In the genomic region with DNA sequence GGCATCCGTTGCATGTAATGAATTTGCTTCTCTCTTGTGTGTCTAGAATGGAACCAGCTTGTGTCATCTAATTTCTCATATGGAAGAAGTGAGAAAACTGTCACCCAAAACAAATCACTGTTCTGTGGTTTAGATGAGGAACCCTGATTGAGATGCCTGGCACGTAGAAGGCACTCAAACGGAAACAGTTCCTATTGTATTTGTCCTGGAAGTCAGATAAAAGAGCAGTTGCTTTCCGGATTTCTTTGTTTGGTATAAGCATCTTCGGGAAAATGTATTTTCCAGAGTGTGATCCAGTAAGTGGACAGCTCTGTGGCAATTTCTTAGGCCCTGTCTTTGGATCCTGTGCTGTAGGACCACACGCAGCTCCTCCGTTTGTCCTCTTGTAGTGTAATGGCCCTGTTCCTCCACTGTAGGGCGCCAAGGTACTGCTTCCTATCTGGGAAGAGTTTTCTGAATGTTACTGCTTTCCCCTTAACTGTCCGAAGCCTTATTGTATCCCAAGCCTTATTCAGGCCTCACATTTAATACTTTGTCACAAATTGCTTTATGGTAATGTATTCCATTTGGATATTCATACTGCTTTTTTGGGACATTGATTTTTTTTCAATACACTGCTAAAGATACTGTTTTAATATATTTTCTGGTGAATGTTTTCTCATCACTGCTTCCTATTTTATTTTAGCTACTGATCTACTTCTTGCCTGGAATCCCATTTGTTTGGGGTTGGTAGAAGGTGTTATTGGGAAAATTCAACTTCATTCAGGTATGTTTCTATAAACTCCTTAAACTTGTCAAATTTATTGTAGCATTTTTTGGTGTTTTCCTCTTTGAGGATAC, we compare ENCODE assay signal across 8 cellular contexts. TPM values are rescaled to one million over a fixed set of nuclear protein-coding genes. Genes with fewer than 3 reads are reported as not detected.
DNase-seq lines count a peak whose midpoint lies in the region; ATAC-seq and TF ChIP-seq lines count a peak whose summit lies in the region.

No MANE protein-coding gene starts in this region.

- peaks cover 6% of the 10 kb centered on the region for H3K36me3 Mint-ChIP-seq in WTC11

- no peak overlapping the region for H3K27ac Mint-ChIP-seq in WTC11

- H3K27me3 Mint-ChIP-seq in WTC11 (ENCODE audit: low read depth) = no peaks in the 10 kb centered on the region

- POLR2A ChIA-PET in WTC11 (lab: Charles Lee) = interaction anchor here (0.6 to 2.1 kb wide), 3 partner anchors 25 to 79 kb away, joined by 4 to 11 read pairs (median 5); a partner anchor contains a TSS

- H3K4me3 Mint-ChIP-seq in WTC11 = no peak overlapping the region

- H3K27me3 ChIP-seq in layer of hippocampus (ENCODE audit: control insufficient read depth, insufficient read depth, low read length) = no peaks in the 10 kb centered on the region

- peaks cover 20% of the 10 kb centered on the region for H3K4me1 Mint-ChIP-seq in WTC11

- H3K27ac ChIP-seq in layer of hippocampus (ENCODE audit: low read depth, low read length) = peak overlapping the region; percentile 58

- CTCF ChIA-PET in WTC11 (lab: Charles Lee) = interaction anchor here (0.5 to 4.8 kb wide), 62 partner anchors 9 to 222 kb away, joined by 3 to 75 read pairs (median 4); a partner anchor contains a TSS

- peaks cover 6% of the 10 kb centered on the region for H3K9me3 Mint-ChIP-seq in WTC11

- DNase-seq in AG08395 (ENCODE audit: low spot score) (peak; percentile 71), NCI-H226 (peak; percentile 24), WTC11 (ENCODE audit: low spot score) (peak; percentile 71), cerebellar cortex (ENCODE audit: low spot score) (peak; percentile 93)
- DNase-seq in stimulated activated CD4-positive, alpha-beta T cell treated with anti-CD3 and anti-CD28 coated beads, Interleukin-2, amount 100 ng/mL, for 48 hours = peak; percentile 39 to 50

- TF ChIP-seq CTCF in WTC11 (IDR thresholded peaks at IDR 0.05) = peak; percentile 62

- peak; percentile 60 for ATAC-seq in GM18517 (IDR thresholded peaks at IDR 0.05; ENCODE audit: unreplicated experiment)
- ATAC-seq in HG03095 (IDR thresholded peaks at IDR 0.05; ENCODE audit: unreplicated experiment) = peak; percentile 99
- peak; percentile 96 for ATAC-seq in WTC11

TF ChIP-seq in WTC11, 78 proteins besides CTCF, POLR2A, EP300 and RAD21 (continues in another document):
- no peak for TF ChIP-seq TEAD4 (CRISPR knock-in tag; IDR thresholded peaks at IDR 0.05)
- TF ChIP-seq, protein P1, sequence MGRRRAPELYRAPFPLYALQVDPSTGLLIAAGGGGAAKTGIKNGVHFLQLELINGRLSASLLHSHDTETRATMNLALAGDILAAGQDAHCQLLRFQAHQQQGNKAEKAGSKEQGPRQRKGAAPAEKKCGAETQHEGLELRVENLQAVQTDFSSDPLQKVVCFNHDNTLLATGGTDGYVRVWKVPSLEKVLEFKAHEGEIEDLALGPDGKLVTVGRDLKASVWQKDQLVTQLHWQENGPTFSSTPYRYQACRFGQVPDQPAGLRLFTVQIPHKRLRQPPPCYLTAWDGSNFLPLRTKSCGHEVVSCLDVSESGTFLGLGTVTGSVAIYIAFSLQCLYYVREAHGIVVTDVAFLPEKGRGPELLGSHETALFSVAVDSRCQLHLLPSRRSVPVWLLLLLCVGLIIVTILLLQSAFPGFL (CRISPR knock-in tag; IDR thresholded peaks at IDR 0.05; ENCODE audit: borderline replicate concordance) = no peak
- TF ChIP-seq, protein P2, sequence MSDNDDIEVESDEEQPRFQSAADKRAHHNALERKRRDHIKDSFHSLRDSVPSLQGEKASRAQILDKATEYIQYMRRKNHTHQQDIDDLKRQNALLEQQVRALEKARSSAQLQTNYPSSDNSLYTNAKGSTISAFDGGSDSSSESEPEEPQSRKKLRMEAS (CRISPR knock-in tag; IDR thresholded peaks at IDR 0.05) = no peak
- TF ChIP-seq, protein P3, sequence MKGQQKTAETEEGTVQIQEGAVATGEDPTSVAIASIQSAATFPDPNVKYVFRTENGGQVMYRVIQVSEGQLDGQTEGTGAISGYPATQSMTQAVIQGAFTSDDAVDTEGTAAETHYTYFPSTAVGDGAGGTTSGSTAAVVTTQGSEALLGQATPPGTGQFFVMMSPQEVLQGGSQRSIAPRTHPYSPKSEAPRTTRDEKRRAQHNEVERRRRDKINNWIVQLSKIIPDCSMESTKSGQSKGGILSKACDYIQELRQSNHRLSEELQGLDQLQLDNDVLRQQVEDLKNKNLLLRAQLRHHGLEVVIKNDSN (CRISPR knock-in tag; IDR thresholded peaks at IDR 0.05) = no peak
- TF ChIP-seq ZNF396 (CRISPR knock-in tag; IDR thresholded peaks at IDR 0.05; ENCODE audit: borderline replicate concordance) = no peak
- TF ChIP-seq, protein P4, sequence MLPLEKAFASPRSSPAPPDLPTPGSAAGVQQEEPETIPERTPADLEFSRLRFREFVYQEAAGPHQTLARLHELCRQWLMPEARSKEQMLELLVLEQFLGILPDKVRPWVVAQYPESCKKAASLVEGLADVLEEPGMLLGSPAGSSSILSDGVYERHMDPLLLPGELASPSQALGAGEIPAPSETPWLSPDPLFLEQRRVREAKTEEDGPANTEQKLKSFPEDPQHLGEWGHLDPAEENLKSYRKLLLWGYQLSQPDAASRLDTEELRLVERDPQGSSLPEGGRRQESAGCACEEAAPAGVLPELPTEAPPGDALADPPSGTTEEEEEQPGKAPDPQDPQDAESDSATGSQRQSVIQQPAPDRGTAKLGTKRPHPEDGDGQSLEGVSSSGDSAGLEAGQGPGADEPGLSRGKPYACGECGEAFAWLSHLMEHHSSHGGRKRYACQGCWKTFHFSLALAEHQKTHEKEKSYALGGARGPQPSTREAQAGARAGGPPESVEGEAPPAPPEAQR (CRISPR knock-in tag; IDR thresholded peaks at IDR 0.05) = no peak
- no peak for TF ChIP-seq SMAD3 (CRISPR knock-in tag; IDR thresholded peaks at IDR 0.05; ENCODE audit: borderline replicate concordance)
- TF ChIP-seq ZNF671 (CRISPR knock-in tag; IDR thresholded peaks at IDR 0.05) = no peak
- TF ChIP-seq, protein P5, sequence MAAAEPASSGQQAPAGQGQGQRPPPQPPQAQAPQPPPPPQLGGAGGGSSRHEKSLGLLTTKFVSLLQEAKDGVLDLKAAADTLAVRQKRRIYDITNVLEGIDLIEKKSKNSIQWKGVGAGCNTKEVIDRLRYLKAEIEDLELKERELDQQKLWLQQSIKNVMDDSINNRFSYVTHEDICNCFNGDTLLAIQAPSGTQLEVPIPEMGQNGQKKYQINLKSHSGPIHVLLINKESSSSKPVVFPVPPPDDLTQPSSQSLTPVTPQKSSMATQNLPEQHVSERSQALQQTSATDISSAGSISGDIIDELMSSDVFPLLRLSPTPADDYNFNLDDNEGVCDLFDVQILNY (CRISPR knock-in tag; IDR thresholded peaks at IDR 0.05) = no peak
- TF ChIP-seq, protein P6, sequence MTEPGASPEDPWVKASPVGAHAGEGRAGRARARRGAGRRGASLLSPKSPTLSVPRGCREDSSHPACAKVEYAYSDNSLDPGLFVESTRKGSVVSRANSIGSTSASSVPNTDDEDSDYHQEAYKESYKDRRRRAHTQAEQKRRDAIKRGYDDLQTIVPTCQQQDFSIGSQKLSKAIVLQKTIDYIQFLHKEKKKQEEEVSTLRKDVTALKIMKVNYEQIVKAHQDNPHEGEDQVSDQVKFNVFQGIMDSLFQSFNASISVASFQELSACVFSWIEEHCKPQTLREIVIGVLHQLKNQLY (CRISPR knock-in tag; IDR thresholded peaks at IDR 0.05) = no peak
- TF ChIP-seq, protein P7, sequence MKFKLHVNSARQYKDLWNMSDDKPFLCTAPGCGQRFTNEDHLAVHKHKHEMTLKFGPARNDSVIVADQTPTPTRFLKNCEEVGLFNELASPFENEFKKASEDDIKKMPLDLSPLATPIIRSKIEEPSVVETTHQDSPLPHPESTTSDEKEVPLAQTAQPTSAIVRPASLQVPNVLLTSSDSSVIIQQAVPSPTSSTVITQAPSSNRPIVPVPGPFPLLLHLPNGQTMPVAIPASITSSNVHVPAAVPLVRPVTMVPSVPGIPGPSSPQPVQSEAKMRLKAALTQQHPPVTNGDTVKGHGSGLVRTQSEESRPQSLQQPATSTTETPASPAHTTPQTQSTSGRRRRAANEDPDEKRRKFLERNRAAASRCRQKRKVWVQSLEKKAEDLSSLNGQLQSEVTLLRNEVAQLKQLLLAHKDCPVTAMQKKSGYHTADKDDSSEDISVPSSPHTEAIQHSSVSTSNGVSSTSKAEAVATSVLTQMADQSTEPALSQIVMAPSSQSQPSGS (CRISPR knock-in tag; IDR thresholded peaks at IDR 0.05; ENCODE audit: borderline replicate concordance, low read depth) = no peak
- TF ChIP-seq, protein P8, sequence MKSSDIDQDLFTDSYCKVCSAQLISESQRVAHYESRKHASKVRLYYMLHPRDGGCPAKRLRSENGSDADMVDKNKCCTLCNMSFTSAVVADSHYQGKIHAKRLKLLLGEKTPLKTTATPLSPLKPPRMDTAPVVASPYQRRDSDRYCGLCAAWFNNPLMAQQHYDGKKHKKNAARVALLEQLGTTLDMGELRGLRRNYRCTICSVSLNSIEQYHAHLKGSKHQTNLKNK (CRISPR knock-in tag; IDR thresholded peaks at IDR 0.05) = no peak
- no peak for TF ChIP-seq ZNF317 (CRISPR knock-in tag; IDR thresholded peaks at IDR 0.05; ENCODE audit: borderline replicate concordance, low read depth)
- TF ChIP-seq, protein P9, sequence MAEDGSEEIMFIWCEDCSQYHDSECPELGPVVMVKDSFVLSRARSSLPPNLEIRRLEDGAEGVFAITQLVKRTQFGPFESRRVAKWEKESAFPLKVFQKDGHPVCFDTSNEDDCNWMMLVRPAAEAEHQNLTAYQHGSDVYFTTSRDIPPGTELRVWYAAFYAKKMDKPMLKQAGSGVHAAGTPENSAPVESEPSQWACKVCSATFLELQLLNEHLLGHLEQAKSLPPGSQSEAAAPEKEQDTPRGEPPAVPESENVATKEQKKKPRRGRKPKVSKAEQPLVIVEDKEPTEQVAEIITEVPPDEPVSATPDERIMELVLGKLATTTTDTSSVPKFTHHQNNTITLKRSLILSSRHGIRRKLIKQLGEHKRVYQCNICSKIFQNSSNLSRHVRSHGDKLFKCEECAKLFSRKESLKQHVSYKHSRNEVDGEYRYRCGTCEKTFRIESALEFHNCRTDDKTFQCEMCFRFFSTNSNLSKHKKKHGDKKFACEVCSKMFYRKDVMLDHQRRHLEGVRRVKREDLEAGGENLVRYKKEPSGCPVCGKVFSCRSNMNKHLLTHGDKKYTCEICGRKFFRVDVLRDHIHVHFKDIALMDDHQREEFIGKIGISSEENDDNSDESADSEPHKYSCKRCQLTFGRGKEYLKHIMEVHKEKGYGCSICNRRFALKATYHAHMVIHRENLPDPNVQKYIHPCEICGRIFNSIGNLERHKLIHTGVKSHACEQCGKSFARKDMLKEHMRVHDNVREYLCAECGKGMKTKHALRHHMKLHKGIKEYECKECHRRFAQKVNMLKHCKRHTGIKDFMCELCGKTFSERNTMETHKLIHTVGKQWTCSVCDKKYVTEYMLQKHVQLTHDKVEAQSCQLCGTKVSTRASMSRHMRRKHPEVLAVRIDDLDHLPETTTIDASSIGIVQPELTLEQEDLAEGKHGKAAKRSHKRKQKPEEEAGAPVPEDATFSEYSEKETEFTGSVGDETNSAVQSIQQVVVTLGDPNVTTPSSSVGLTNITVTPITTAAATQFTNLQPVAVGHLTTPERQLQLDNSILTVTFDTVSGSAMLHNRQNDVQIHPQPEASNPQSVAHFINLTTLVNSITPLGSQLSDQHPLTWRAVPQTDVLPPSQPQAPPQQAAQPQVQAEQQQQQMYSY (CRISPR knock-in tag; IDR thresholded peaks at IDR 0.05) = no peak
- no peak for TF ChIP-seq ZNF423 (CRISPR knock-in tag; IDR thresholded peaks at IDR 0.05)

RNA-seq across cellular contexts. Expression of a gene that starts 24.8 kb away (rescaled TPM):
- total RNA-seq in WTC11 (2021) = 79.3 to 83.3 TPM (median 80.6 TPM) in 3 replicates

Comparison
In these comparisons a context has a peak if more than half of its experiments do, and no peak if none do; other contexts are left out.
1. Peak in every context shown above with its lines: DNase-seq, ATAC-seq and H3K27ac ChIP-seq.
2. DNase-seq: peak in every context shown above with its lines; median percentile 93 in cerebellar cortex; 71 in AG08395; 71 in WTC11; 44 in stimulated activated CD4-positive, alpha-beta T cell treated with anti-CD3 and anti-CD28 coated beads, Interleukin-2, amount 100 ng/mL, for 48 hours; 24 in NCI-H226.